ENCODE assay signal across 27 cellular contexts in genomic region chr1:182957902-182958395, GRCh38. TPM values are rescaled to one million over a fixed set of nuclear protein-coding genes. Genes with fewer than 3 reads are reported as not detected.
DNase-seq lines count a peak whose midpoint lies in the region; TF ChIP-seq lines count a peak whose summit lies in the region.
"Had no signal": no experiment of that assay in that cellular context is flagged by ENCODE, and none has a peak within 500 bp of the region (broad histone marks: within the 10 kb centered on the region; RNA-seq: fewer than 3 reads in every experiment).

No MANE protein-coding gene starts in this region.

- no peak overlapping the region for H3K14ac ChIP-seq in H9 (ENCODE audit: insufficient read depth, low read length)

- POLR2A ChIA-PET in MCF 10A (lab: Yijun Ruan, JAX): interaction anchor here (1.0 kb wide), 1 partner anchor 324 kb away, joined by 3 read pairs; no protein-coding TSS in a partner anchor

- no peak overlapping the region for H3K4me2 ChIP-seq in H9 (ENCODE audit: insufficient read depth, insufficient read length, low read length)
- H3K4me2 ChIP-seq: A549; BLaER1 treated with 17β-estradiol and CSF1 and Interleukin-3, amounts not matched to agents 10 nM and 100 nM; KMS-11; SK-N-SH had no signal

- no peak overlapping the region for H3K4me3 ChIP-seq in NT2/D1 (ENCODE audit: insufficient read length, low read depth)
- H3K4me3 ChIP-seq: A549; BLaER1 treated with 17β-estradiol and CSF1 and Interleukin-3, amounts not matched to agents 10 nM and 100 nM had no signal

- H3K27ac Mint-ChIP-seq in H9 (peak overlapping the region; percentile 94 to 98 (median 96)), MCF 10A (ENCODE audit: low read depth, unreplicated experiment) (no peak overlapping the region)
- H3K27ac Mint-ChIP-seq: CD4-positive, alpha-beta T cell had no signal

- no peak overlapping the region for H2AK5ac ChIP-seq in H9 (ENCODE audit: insufficient read length, low read length)

- H4K20me1 ChIP-seq in H9 (ENCODE audit: control insufficient read depth, insufficient read depth, insufficient read length): no peaks in the 10 kb centered on the region
- H4K20me1 ChIP-seq: BLaER1 treated with 17β-estradiol and CSF1 and Interleukin-3, amounts not matched to agents 10 nM and 100 nM had no signal

- H3K9me3 ChIP-seq in H9 (ENCODE audit: control insufficient read depth, low read depth, low read length) (no peaks in the 10 kb centered on the region), NT2/D1 (ENCODE audit: insufficient read depth, low read length) (peaks cover 10% of the 10 kb centered on the region; the same call in 1 of the 2 replicates)
- H3K9me3 ChIP-seq: A549, SK-N-SH had no signal

- no peaks in the 10 kb centered on the region for H3K36me3 ChIP-seq in NT2/D1 (ENCODE audit: insufficient read depth, insufficient read length, low read length)
- H3K36me3 ChIP-seq: BLaER1 treated with 17β-estradiol and CSF1 and Interleukin-3, amounts not matched to agents 10 nM and 100 nM had no signal

- H3K56ac ChIP-seq in H9 (ENCODE audit: insufficient read length, low read depth, low read length): no peak overlapping the region

- DNase-seq in H9 (peak; percentile 73), NT2/D1 (ENCODE audit: low read depth, low spot score) (peak; percentile 96), iPS DF 19.7 (ENCODE audit: low read depth, low spot score) (peak; percentile 95), iPS-NIHi7 (ENCODE audit: extremely low spot score) (peak; percentile 56), MCF 10A (ENCODE audit: unreplicated experiment) (no peak), D341Med (ENCODE audit: low spot score) (no peak), NCI-H2107 (lab: John Stamatoyannopoulos, UW) (no peak), retina (no peak)
- DNase-seq: AML-193; CD4-positive, alpha-beta T cell; DMS53; IMR-90; NCI-H1048; NCI-H1417; NCI-H1694; NCI-H2081; NCI-H524 treated with DMSO at 0.1 percent for 48 hours; NCI-H774; PC-3; SK-N-SH; SW 1271 had no signal

- no peak overlapping the region for H4K5ac ChIP-seq in H9 (ENCODE audit: insufficient read length, low read depth, low read length)

- no peak overlapping the region for H2BK120ac ChIP-seq in H9 (ENCODE audit: low read depth, low read length, poor library complexity, severe bottlenecking)

- H3K4me3 Mint-ChIP-seq in H9 (peak overlapping the region in 1 of 2 experiments; percentile 27; a peak in 1 of 5 replicates), MCF 10A (ENCODE audit: unreplicated experiment) (no peak overlapping the region)
- H3K4me3 Mint-ChIP-seq: CD4-positive, alpha-beta T cell had no signal

- intact Hi-C loops in MCF 10A (cut with micrococcal nuclease): no loop called here

- no peaks in the 10 kb centered on the region for H3K4me1 ChIP-seq in H9 (ENCODE audit: insufficient read depth, low read length)
- peaks cover 2% of the 10 kb centered on the region for H3K4me1 ChIP-seq in NT2/D1 (ENCODE audit: insufficient read depth, insufficient read length)

- no peak overlapping the region for H3K9ac ChIP-seq in H9 (ENCODE audit: extremely low read depth, insufficient read length, low read length)
- H3K9ac ChIP-seq in NT2/D1 (ENCODE audit: insufficient read length, low read depth): no peak overlapping the region
- H3K9ac ChIP-seq: BLaER1 treated with 17β-estradiol and CSF1 and Interleukin-3, amounts not matched to agents 10 nM and 100 nM; KMS-11; SK-N-SH had no signal

- CTCF ChIA-PET in MCF 10A (lab: Yijun Ruan, JAX): no interaction called here

- H3K23me2 ChIP-seq in H9 (ENCODE audit: insufficient read length, low read depth, low read length, poor library complexity, severe bottlenecking): no peaks in the 10 kb centered on the region

- H4K8ac ChIP-seq in H9 (replicated peaks; ENCODE audit: insufficient read length, low read depth, low read length): no peak overlapping the region

- H3K27ac ChIP-seq in H9 (ENCODE audit: insufficient read length, low read depth, low read length): peak overlapping the region; percentile 75
- H3K27ac ChIP-seq: A549; BLaER1 treated with 17β-estradiol and CSF1 and Interleukin-3, amounts not matched to agents 10 nM and 100 nM; KMS-11 had no signal

- no peak overlapping the region for H3K23ac ChIP-seq in H9 (ENCODE audit: insufficient read length, low read depth, low read length)

- H3K79me1 ChIP-seq in H9 (ENCODE audit: insufficient read depth, low read depth, low read length, poor library complexity, severe bottlenecking): no peaks in the 10 kb centered on the region

- H2AFZ ChIP-seq in H9 (ENCODE audit: low read length): no peak overlapping the region

- peak overlapping the region; percentile 74 for H3K18ac ChIP-seq in H9 (ENCODE audit: insufficient read length, low read depth, low read length)

- no peaks in the 10 kb centered on the region for H3K79me2 ChIP-seq in H9 (ENCODE audit: insufficient read depth, low read length)

- no peak overlapping the region for H3K4ac ChIP-seq in H9 (ENCODE audit: low read depth, low read length)

- WGBS in H9 (ENCODE audit: extremely low coverage, insufficient read length, low lambda C conversion rate): no CpG with 5 or more reads among the region's 11 CpGs

- H3K4me1 Mint-ChIP-seq in H9 (peaks cover 27 to 34% of the 10 kb centered on the region in 2 experiments), MCF 10A (ENCODE audit: insufficient read depth, unreplicated experiment) (peaks cover 14% of the 10 kb centered on the region)

- no peak overlapping the region for H2BK15ac ChIP-seq in H9 (ENCODE audit: low read depth, low read length)

- H3K36me3 Mint-ChIP-seq in H9 (ENCODE audit: insufficient read depth in 1 of 3, low read depth in 3 of 3) (peaks cover 2 to 24% (median 3%) of the 10 kb centered on the region in 3 experiments; a peak in 5 of 7 replicates), MCF 10A (ENCODE audit: insufficient read depth, unreplicated experiment) (no peaks in the 10 kb centered on the region)

- H3K9me3 Mint-ChIP-seq in H9 (peaks cover 9 to 13% of the 10 kb centered on the region in 2 experiments; a peak in 4 of 5 replicates), MCF 10A (ENCODE audit: unreplicated experiment) (no peaks in the 10 kb centered on the region)
- H3K9me3 Mint-ChIP-seq: CD4-positive, alpha-beta T cell had no signal

- H3K27me3 ChIP-seq in H9 (ENCODE audit: insufficient read depth, low read length): no peaks in the 10 kb centered on the region
- no peaks in the 10 kb centered on the region for H3K27me3 ChIP-seq in NT2/D1 (ENCODE audit: insufficient read depth, insufficient read length)
- H3K27me3 ChIP-seq: BLaER1 treated with 17β-estradiol and CSF1 and Interleukin-3, amounts not matched to agents 10 nM and 100 nM had no signal

- no TSS peak for BruUV-seq in MCF 10A (replicated peaks; lab: Mats Ljungman, UMichigan)

- H3K27me3 Mint-ChIP-seq in H9 (ENCODE audit: low read depth): no peaks in the 10 kb centered on the region
- no peaks in the 10 kb centered on the region for H3K27me3 Mint-ChIP-seq in MCF 10A (ENCODE audit: insufficient read depth, unreplicated experiment)

- H4K91ac ChIP-seq in H9 (ENCODE audit: insufficient read length, low read depth, low read length): peak overlapping the region; percentile 26

- TF ChIP-seq CTCF in H9 (conservative IDR thresholded peaks at IDR 0.05) (no peak), MCF 10A (IDR thresholded peaks at IDR 0.05; ENCODE audit: unreplicated experiment) (no peak)

- no peak overlapping the region for H2BK20ac ChIP-seq in H9 (ENCODE audit: low read depth, low read length, poor library complexity, severe bottlenecking)

- no peak overlapping the region for H2BK5ac ChIP-seq in H9 (ENCODE audit: insufficient read length, low read length)

- peak overlapping the region; percentile 84 for H2BK12ac ChIP-seq in H9 (ENCODE audit: insufficient read length, low read depth, low read length)

- peak overlapping the region; percentile 64 for H3T11ph ChIP-seq in H9 (ENCODE audit: low read length)

RNA-seq across cellular contexts. Expression of gene SHCBP1L, which starts 5.0 kb away (rescaled TPM):
- total RNA-seq in H9 (2021) (not detected in 2 replicates), MCF 10A (2022) (not detected in 2 replicates)
- total RNA-seq: CD4-positive, alpha-beta T cell; Daoy; H4; HT1080; IMR-90; PC-3 had no signal

Comparison
In these comparisons a context has a peak if more than half of its experiments do, and no peak if none do; other contexts are left out.
1. DNase-seq: peak in H9 (single experiment), NT2/D1 (single experiment), iPS DF 19.7 (single experiment) and iPS-NIHi7 (single experiment); none in MCF 10A (single experiment), D341Med (single experiment), NCI-H2107 (single experiment) and retina (single experiment).